Comparison of ENCODE assay signal across 8 cellular contexts in the genomic region with DNA sequence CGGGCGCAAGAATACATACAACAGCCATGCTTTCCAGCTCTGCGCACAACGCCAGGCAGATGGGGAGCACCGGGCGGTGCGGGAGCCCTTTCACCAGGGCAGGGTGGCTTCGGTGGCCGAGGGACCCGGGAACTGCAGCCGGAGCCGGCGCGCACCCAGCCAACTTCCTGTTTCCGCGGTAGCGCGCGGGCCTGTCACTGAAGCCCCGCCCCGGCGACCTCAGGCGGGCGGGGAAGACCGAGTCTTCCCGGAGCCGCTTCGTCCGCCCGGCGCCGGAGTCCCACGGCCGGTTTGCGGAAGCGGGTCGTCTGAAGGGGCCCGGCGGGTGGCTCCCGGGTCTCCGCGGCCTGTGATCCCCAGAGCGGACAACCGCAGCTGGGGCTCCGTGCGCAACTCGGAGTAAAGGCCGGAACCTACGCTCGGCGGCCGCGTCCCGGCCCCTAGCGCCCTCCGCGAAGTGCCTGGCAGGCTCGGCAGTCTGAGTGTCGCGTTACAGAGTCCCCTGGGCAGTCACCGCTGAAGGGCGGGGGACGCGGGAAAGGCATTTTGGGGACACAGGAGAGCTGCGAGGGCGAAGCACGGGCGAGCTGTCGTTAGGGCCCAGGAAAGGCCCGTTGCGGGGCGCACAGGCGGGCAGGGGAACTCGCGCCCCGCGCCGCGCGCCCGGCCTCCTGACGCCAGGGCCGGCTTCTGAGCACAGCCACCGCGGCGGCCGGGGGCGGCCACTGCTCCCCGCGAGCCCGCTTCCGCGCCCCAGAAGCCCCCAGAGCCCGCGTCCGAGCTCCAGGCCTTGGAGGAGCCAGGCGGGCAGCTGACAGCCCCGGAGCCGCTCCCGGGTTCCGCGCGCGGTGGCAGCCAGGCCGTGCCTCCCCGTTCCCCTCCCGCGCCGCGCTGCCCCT. TPM values are rescaled to one million over a fixed set of nuclear protein-coding genes. Genes with fewer than 3 reads are reported as not detected.
DNase-seq lines count a peak whose midpoint lies in the region; ATAC-seq and TF ChIP-seq lines count a peak whose summit lies in the region.

A gene with protein sequence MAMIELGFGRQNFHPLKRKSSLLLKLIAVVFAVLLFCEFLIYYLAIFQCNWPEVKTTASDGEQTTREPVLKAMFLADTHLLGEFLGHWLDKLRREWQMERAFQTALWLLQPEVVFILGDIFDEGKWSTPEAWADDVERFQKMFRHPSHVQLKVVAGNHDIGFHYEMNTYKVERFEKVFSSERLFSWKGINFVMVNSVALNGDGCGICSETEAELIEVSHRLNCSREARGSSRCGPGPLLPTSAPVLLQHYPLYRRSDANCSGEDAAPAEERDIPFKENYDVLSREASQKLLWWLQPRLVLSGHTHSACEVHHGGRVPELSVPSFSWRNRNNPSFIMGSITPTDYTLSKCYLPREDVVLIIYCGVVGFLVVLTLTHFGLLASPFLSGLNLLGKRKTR (minus strand): TSS at position 136 of the 899 bp plus-strand sequence. CDS start 11,053 bp downstream, outside the sequence.

- H3K27ac ChIP-seq in KMS-11 (peak within 1 kb of the TSS; percentile 90), RWPE1 (peak within 1 kb of the TSS; percentile 90)

- H3K4me3 ChIP-seq in KMS-11 (IDR thresholded peaks at IDR 0.05; ENCODE audit: insufficient read depth, low read depth, low read length) (no peak within 1 kb of the TSS), fibroblast of mammary gland (ENCODE audit: control insufficient read depth, low read depth, low read length) (peak within 1 kb of the TSS; percentile 70)

- no peaks in the 10 kb centered on the region for H3K9me3 Mint-ChIP-seq in activated T-helper 17 cell treated with anti-CD3 and anti-CD28 coated beads, Interleukin-2, amount 50 U/mL, for 72 hours
- no peaks in the 10 kb centered on the region for H3K9me3 Mint-ChIP-seq in natural killer cell treated with Interleukin-12 subunit alpha and Interleukin-12 subunit beta and Interleukin-15 and Interleukin-18, amount 100 ng/mL, for 72 hours

- H3K4me1 ChIP-seq in KMS-11 (ENCODE audit: low read depth, poor library complexity, severe bottlenecking), result peaks cover 7% of the 10 kb centered on the region

- ATAC-seq in GM21723 (IDR thresholded peaks at IDR 0.05; ENCODE audit: unreplicated experiment), result peak; percentile 83
- ATAC-seq in activated T-helper 17 cell treated with anti-CD3 and anti-CD28 coated beads, Interleukin-2, amount 50 U/mL, for 72 hours (replicated peaks), result peak; percentile 95
- peak; percentile 94 to 95 for ATAC-seq in natural killer cell treated with Interleukin-12 subunit alpha and Interleukin-12 subunit beta and Interleukin-15 and Interleukin-18, amount 100 ng/mL, for 72 hours
- ATAC-seq in stimulated activated naive CD8-positive, alpha-beta T cell treated with anti-CD3 and anti-CD28 coated beads, Interleukin-15, Interleukin-2, amounts not matched to agents 100 U/mL and 50 U/mL, for 24 hours, result peak; percentile 92

- H3K27me3 Mint-ChIP-seq in activated T-helper 17 cell treated with anti-CD3 and anti-CD28 coated beads, Interleukin-2, amount 50 U/mL, for 72 hours, result no peaks in the 10 kb centered on the region
- no peaks in the 10 kb centered on the region for H3K27me3 Mint-ChIP-seq in natural killer cell treated with Interleukin-12 subunit alpha and Interleukin-12 subunit beta and Interleukin-15 and Interleukin-18, amount 100 ng/mL, for 72 hours

- no peaks in the 10 kb centered on the region for H3K36me3 ChIP-seq in KMS-11 (ENCODE audit: insufficient read depth)

- DNase-seq in DMS79 treated with DMSO at 0.1 percent for 48 hours (lab: John Stamatoyannopoulos, UW), result peak; percentile 81
- DNase-seq in RWPE1 (ENCODE audit: low spot score), result peak; percentile 79
- peak; percentile 77 for DNase-seq in fibroblast of mammary gland (ENCODE audit: low read depth)
- peak; percentile 93 for DNase-seq in natural killer cell treated with Interleukin-12 subunit alpha and Interleukin-12 subunit beta and Interleukin-15 and Interleukin-18, amount 100 ng/mL, for 72 hours (ENCODE audit: low spot score)
- DNase-seq in stimulated activated naive CD8-positive, alpha-beta T cell treated with anti-CD3 and anti-CD28 coated beads, Interleukin-15, Interleukin-2, amounts not matched to agents 100 U/mL and 50 U/mL, for 24 hours, result peak; percentile 91

- peak within 1 kb of the TSS; percentile 90 for H3K27ac Mint-ChIP-seq in activated T-helper 17 cell treated with anti-CD3 and anti-CD28 coated beads, Interleukin-2, amount 50 U/mL, for 72 hours
- H3K27ac Mint-ChIP-seq in natural killer cell treated with Interleukin-12 subunit alpha and Interleukin-12 subunit beta and Interleukin-15 and Interleukin-18, amount 100 ng/mL, for 72 hours, result peak within 1 kb of the TSS; percentile 89 to 96

- no peaks in the 10 kb centered on the region for H4K20me1 ChIP-seq in KMS-11 (ENCODE audit: insufficient read depth)

- peak within 1 kb of the TSS; percentile 92 for H3K4me3 Mint-ChIP-seq in activated T-helper 17 cell treated with anti-CD3 and anti-CD28 coated beads, Interleukin-2, amount 50 U/mL, for 72 hours
- H3K4me3 Mint-ChIP-seq in natural killer cell treated with Interleukin-12 subunit alpha and Interleukin-12 subunit beta and Interleukin-15 and Interleukin-18, amount 100 ng/mL, for 72 hours, result peak within 1 kb of the TSS; percentile 92

- POLR2A ChIA-PET in RWPE1 (lab: Yijun Ruan, JAX; ENCODE audit: low non-redundant PET), result no interaction called here

- peaks cover 8% of the 10 kb centered on the region for H3K4me1 Mint-ChIP-seq in activated T-helper 17 cell treated with anti-CD3 and anti-CD28 coated beads, Interleukin-2, amount 50 U/mL, for 72 hours
- H3K4me1 Mint-ChIP-seq in natural killer cell treated with Interleukin-12 subunit alpha and Interleukin-12 subunit beta and Interleukin-15 and Interleukin-18, amount 100 ng/mL, for 72 hours (ENCODE audit: low read depth in 2 of 2), result peaks cover 16% of the 10 kb centered on the region in 2 donors

- H3K79me2 ChIP-seq in KMS-11 (ENCODE audit: insufficient read depth, low read depth), result no peaks in the 10 kb centered on the region

- peaks cover 25% of the 10 kb centered on the region for H3K36me3 Mint-ChIP-seq in activated T-helper 17 cell treated with anti-CD3 and anti-CD28 coated beads, Interleukin-2, amount 50 U/mL, for 72 hours (ENCODE audit: low read depth)
- H3K36me3 Mint-ChIP-seq in natural killer cell treated with Interleukin-12 subunit alpha and Interleukin-12 subunit beta and Interleukin-15 and Interleukin-18, amount 100 ng/mL, for 72 hours, result peaks cover 4% of the 10 kb centered on the region

- no peaks in the 10 kb centered on the region for H3K27me3 ChIP-seq in KMS-11 (ENCODE audit: insufficient read depth, low read depth)

- TF ChIP-seq CTCF in KMS-11 (conservative IDR thresholded peaks at IDR 0.05; ENCODE audit: low read depth, low read length), result no peak
- no peak for TF ChIP-seq CTCF in RWPE1 (conservative IDR thresholded peaks at IDR 0.05; ENCODE audit: low read depth)
- no peak for TF ChIP-seq CTCF in fibroblast of mammary gland (conservative IDR thresholded peaks at IDR 0.05; ENCODE audit: control insufficient read depth, insufficient read depth, low read depth, low read length)

- H3K4me2 ChIP-seq in KMS-11, result peak within 1 kb of the TSS; percentile 63

- peak within 1 kb of the TSS; percentile 92 for H2AFZ ChIP-seq in KMS-11 (ENCODE audit: low read depth)

- CTCF ChIA-PET in RWPE1 (lab: Yijun Ruan, JAX), result interaction anchor here (0.5 to 0.9 kb wide), 5 partner anchors 8 to 501 kb away, joined by 3 to 5 read pairs (median 3); no protein-coding TSS in a partner anchor

- peak within 1 kb of the TSS; percentile 89 for H3K9ac ChIP-seq in KMS-11

RNA-seq across cellular contexts. Expression of the gene that starts here (rescaled TPM):
- total RNA-seq in activated T-helper 17 cell treated with anti-CD3 and anti-CD28 coated beads, Interleukin-2, amount 50 U/mL, for 72 hours, result 10 to 100 TPM; 34.4 to 38.1 TPM
- 10 to 100 TPM; 45.5 to 54.7 TPM for total RNA-seq in natural killer cell treated with Interleukin-12 subunit alpha and Interleukin-12 subunit beta and Interleukin-15 and Interleukin-18, amount 100 ng/mL, for 72 hours
